ENCODE assay signal across 18 cellular contexts in the genomic region with DNA sequence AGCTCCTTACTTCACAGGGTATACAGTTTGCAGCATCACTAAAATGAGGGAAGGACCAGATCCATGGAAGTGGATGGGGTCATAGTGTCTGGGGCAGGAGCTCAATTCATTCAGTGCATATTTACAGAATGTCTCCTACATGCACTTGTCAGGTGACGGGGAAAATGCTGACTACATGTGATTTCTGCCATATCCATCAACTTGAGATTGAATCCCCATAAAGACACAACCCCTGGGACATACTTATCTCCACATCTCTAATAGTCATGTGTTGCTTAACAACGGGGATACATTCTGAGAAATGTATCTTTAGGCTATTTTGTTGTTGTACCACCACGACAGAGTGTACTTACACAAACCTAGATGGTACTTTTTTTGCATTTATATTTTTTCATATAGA. TPM values are rescaled to one million over a fixed set of nuclear protein-coding genes. Genes with fewer than 3 reads are reported as not detected.
DNase-seq lines count a peak whose midpoint lies in the region; ATAC-seq, FAIRE-seq and TF ChIP-seq lines count a peak whose summit lies in the region.
"Had no signal": no experiment of that assay in that cellular context is flagged by ENCODE, and none has a peak within 500 bp of the region (broad histone marks: within the 10 kb centered on the region; RNA-seq: fewer than 3 reads in every experiment).

No MANE protein-coding gene starts in this region.

- H4K8ac ChIP-seq in mesenchymal stem cell (ENCODE audit: low read length), result no peak overlapping the region

- H3K36me3 ChIP-seq in mesenchymal stem cell (ENCODE audit: control insufficient read depth in 1 of 2, insufficient read depth in 2 of 2, low read depth in 1 of 2, low read length in 2 of 2) (peaks cover 6 to 28% of the 10 kb centered on the region in 2 experiments), heart left ventricle (peaks cover 0 to 37% (median 33%) of the 10 kb centered on the region in 9 donors)

- no peak overlapping the region for H2AFZ ChIP-seq in mesenchymal stem cell (ENCODE audit: low read depth, low read length)

- intact Hi-C loops in CD4-positive, alpha-beta T cell (cut with DNase I, micrococcal nuclease), result no loop called here
- intact Hi-C loops in heart left ventricle (cut with DNase I), result no loop called here
- intact Hi-C loops in left colon (cut with DNase I, micrococcal nuclease), result no loop called here

- peaks cover 4% of the 10 kb centered on the region for H3K79me1 ChIP-seq in mesenchymal stem cell (replicated peaks; ENCODE audit: low read length, poor library complexity, severe bottlenecking)

- H2BK5ac ChIP-seq in mesenchymal stem cell (ENCODE audit: low read depth, low read length, poor library complexity, severe bottlenecking), result no peak overlapping the region

- ATAC-seq in A549 (no peak), T-helper 17 cell (no peak), heart left ventricle (no peak), left colon (no peak)
- ATAC-seq in CD4-positive, alpha-beta T cell (ENCODE audit: poor library complexity), result no peak

- H3K4ac ChIP-seq in mesenchymal stem cell (ENCODE audit: low read depth in 1 of 2, low read length in 2 of 2), result no peak overlapping the region

- no peak overlapping the region for H3K23ac ChIP-seq in mesenchymal stem cell (ENCODE audit: low read length in 2 of 2)

- H2BK15ac ChIP-seq in mesenchymal stem cell (ENCODE audit: low read depth, poor library complexity, severe bottlenecking), result no peak overlapping the region

- no peak overlapping the region for H3K14ac ChIP-seq in mesenchymal stem cell (ENCODE audit: low read length in 2 of 2)

- H3K4me3 ChIP-seq in A549 (no peak overlapping the region), mesenchymal stem cell (ENCODE audit: insufficient read depth in 1 of 2, low read depth in 1 of 2, low read length in 2 of 2) (no peak overlapping the region), heart left ventricle (no peak overlapping the region)
- H3K4me3 ChIP-seq: HAP-1 had no signal

- peaks cover 19% of the 10 kb centered on the region for H3K36me3 Mint-ChIP-seq in CD4-positive, alpha-beta T cell (ENCODE audit: low read depth)
- H3K36me3 Mint-ChIP-seq in T-helper 17 cell (ENCODE audit: low read depth), result no peaks in the 10 kb centered on the region

- POLR2A ChIA-PET in A549 (lab: Yijun Ruan, JAX), result no interaction called here
- POLR2A ChIA-PET in CD4-positive, alpha-beta T cell (lab: Charles Lee), result interaction anchor here (7.9 kb wide), 1 partner anchor 17 kb away, joined by 479 read pairs; the partner anchor contains the start of genes RWDD2B and USP16

- H3K27me3 ChIP-seq in CD4-positive, alpha-beta T cell (ENCODE audit: control insufficient read depth, insufficient read depth, low read length), result no peaks in the 10 kb centered on the region
- H3K27me3 ChIP-seq in mesenchymal stem cell (ENCODE audit: control insufficient read depth in 1 of 2, insufficient read depth in 1 of 2, low read length in 2 of 2) (no peaks in the 10 kb centered on the region), heart left ventricle (no peaks in the 10 kb centered on the region)

- no peak overlapping the region for H2AK5ac ChIP-seq in mesenchymal stem cell (ENCODE audit: low read length, severe bottlenecking)

- H3K4me2 ChIP-seq in A549 (no peak overlapping the region), mesenchymal stem cell (ENCODE audit: low read length, poor library complexity, severe bottlenecking) (no peak overlapping the region)
- H3K4me2 ChIP-seq: KMS-11 had no signal

- no peak overlapping the region for H4K91ac ChIP-seq in mesenchymal stem cell (ENCODE audit: low read length)

- H3K27me3 Mint-ChIP-seq in CD4-positive, alpha-beta T cell, result no peaks in the 10 kb centered on the region
- no peaks in the 10 kb centered on the region for H3K27me3 Mint-ChIP-seq in T-helper 17 cell
- H3K27me3 Mint-ChIP-seq: CD8-positive, alpha-beta memory T cell had no signal

- H3K27ac ChIP-seq in A549, result no peak overlapping the region
- no peak overlapping the region for H3K27ac ChIP-seq in CD4-positive, alpha-beta T cell (ENCODE audit: low read depth, low read length)
- H3K27ac ChIP-seq in mesenchymal stem cell (ENCODE audit: low read length, poor library complexity, severe bottlenecking), result no peak overlapping the region
- H3K27ac ChIP-seq in heart left ventricle, result no peak overlapping the region
- H3K27ac ChIP-seq: KMS-11 had no signal

- TF ChIP-seq POLR2A in A549 (IDR thresholded peaks at IDR 0.05; ENCODE audit: low read length) (no peak), heart left ventricle (IDR thresholded peaks at IDR 0.05) (no peak)

- no peak for TF ChIP-seq EP300 in A549 (IDR thresholded peaks at IDR 0.05)

- H2BK12ac ChIP-seq in mesenchymal stem cell (ENCODE audit: low read length in 2 of 2), result no peak overlapping the region

- TF ChIP-seq RAD21 in A549 (conservative IDR thresholded peaks at IDR 0.05 in 1 of 2, IDR thresholded peaks at IDR 0.05 in 1 of 2), result no peak

- peak overlapping the region; percentile 51 for H3K9ac ChIP-seq in mesenchymal stem cell (ENCODE audit: low read length)
- H3K9ac ChIP-seq: KMS-11 had no signal

- DNase-seq in A549 (ENCODE audit: low read depth in 1 of 2, low spot score in 1 of 2), result no peak
- DNase-seq in CD4-positive, alpha-beta T cell, result no peak
- DNase-seq in T-helper 17 cell, result no peak
- DNase-seq in mesenchymal stem cell, result no peak
- no peak for DNase-seq in HT-29 (ENCODE audit: low spot score)
- DNase-seq in heart left ventricle, result no peak
- no peak for DNase-seq in left colon
- DNase-seq in amniotic stem cell (lab: John Stamatoyannopoulos, UW), result no peak
- DNase-seq: Caco-2; CD8-positive, alpha-beta memory T cell; DND-41; GDM1 had no signal

- H3K27ac Mint-ChIP-seq in CD4-positive, alpha-beta T cell, result peak overlapping the region; percentile 51
- peak overlapping the region; percentile 21 for H3K27ac Mint-ChIP-seq in T-helper 17 cell
- H3K27ac Mint-ChIP-seq: CD14-positive monocyte had no signal

- FAIRE-seq in A549 (lab: Jason Lieb, UNC), result no peak
- FAIRE-seq: GM18507, H1 had no signal

- H3K9me3 Mint-ChIP-seq in CD4-positive, alpha-beta T cell, result no peaks in the 10 kb centered on the region
- H3K9me3 Mint-ChIP-seq: CD8-positive, alpha-beta memory T cell; HFFc6 had no signal

- H3K18ac ChIP-seq in mesenchymal stem cell (ENCODE audit: low read depth in 1 of 2, low read length in 2 of 2), result no peak overlapping the region

- TF ChIP-seq CTCF in A549 (IDR thresholded peaks at IDR 0.05), result no peak
- TF ChIP-seq CTCF in CD4-positive, alpha-beta T cell (IDR thresholded peaks at IDR 0.05), result no peak
- TF ChIP-seq CTCF in heart left ventricle (IDR thresholded peaks at IDR 0.05), result no peak

- CTCF ChIA-PET in A549 (lab: Yijun Ruan, JAX), result no interaction called here
- CTCF ChIA-PET in CD4-positive, alpha-beta T cell (lab: Charles Lee), result interaction anchor here (1.4 kb wide), 1 partner anchor 19 kb away, joined by 3 read pairs; no protein-coding TSS in a partner anchor

- 92% methylated on average over 3 of the region's 3 CpGs for WGBS in A549 (ENCODE audit: missing lambda C conversion rate)
- 94% methylated on average over 1 of the region's 3 CpGs for WGBS in mesenchymal stem cell
- 87 to 92% (median 91%) methylated on average over 3 of the region's 3 CpGs for WGBS in heart left ventricle, 4 donors

- H3K4me1 ChIP-seq in A549 (no peaks in the 10 kb centered on the region), mesenchymal stem cell (ENCODE audit: control insufficient read depth, insufficient read depth, low read depth, low read length) (peaks cover 3% of the 10 kb centered on the region), heart left ventricle (peaks cover 0 to 14% (median 7%) of the 10 kb centered on the region in 12 donors)
- H3K4me1 ChIP-seq: Caco-2 had no signal

- no peak overlapping the region for H2BK120ac ChIP-seq in mesenchymal stem cell (ENCODE audit: low read depth, low read length)

- H3K4me1 Mint-ChIP-seq in CD4-positive, alpha-beta T cell (ENCODE audit: low read depth), result peaks cover 13% of the 10 kb centered on the region
- peaks cover 4% of the 10 kb centered on the region for H3K4me1 Mint-ChIP-seq in T-helper 17 cell

- H3K4me3 Mint-ChIP-seq in CD4-positive, alpha-beta T cell, result no peak overlapping the region
- no peak overlapping the region for H3K4me3 Mint-ChIP-seq in T-helper 17 cell
- H3K4me3 Mint-ChIP-seq: CD14-positive monocyte, HFFc6 had no signal

- no peaks in the 10 kb centered on the region for H3K9me3 ChIP-seq in A549
- H3K9me3 ChIP-seq in CD4-positive, alpha-beta T cell (ENCODE audit: control insufficient read depth, low read length), result no peaks in the 10 kb centered on the region
- H3K9me3 ChIP-seq in T-helper 17 cell (ENCODE audit: control insufficient read depth, low read length, poor library complexity, severe bottlenecking), result no peaks in the 10 kb centered on the region
- H3K9me3 ChIP-seq in mesenchymal stem cell (ENCODE audit: control insufficient read depth, low read length), result no peaks in the 10 kb centered on the region
- H3K9me3 ChIP-seq in heart left ventricle, result no peaks in the 10 kb centered on the region
- H3K9me3 ChIP-seq: Caco-2, HAP-1 had no signal

RNA-seq across cellular contexts. Expression of gene RWDD2B, which starts 12.0 kb away (rescaled TPM):
- 17.7 and 25.4 TPM in 2 replicates for polyA plus RNA-seq in A549 (2011; rRNA removed)
- 5.9 and 6.0 TPM in 2 replicates for polyA plus RNA-seq in A549 (2012; cell fraction: cytosol; rRNA removed)
- 1.4 and 2.2 TPM in 2 replicates for polyA plus RNA-seq in A549 (2012; cell fraction: nucleus; rRNA removed)
- 15.7 to 17.4 TPM (median 16.0 TPM) in 3 replicates for polyA plus RNA-seq in A549 (2017; fragmentation: RNase III; extraction: RNeasy Plus Mini Kit Qiagen cat#74134 plus additional on column Dnase treatment)
- polyA minus RNA-seq in A549 (2011; rRNA and poly(A)+ RNA removed), result 5.7 and 5.8 TPM in 2 replicates
- 1 to 10 TPM; 1.4 TPM for total RNA-seq in CD4-positive, alpha-beta T cell
- 1 to 10 TPM; 4.1 to 4.7 TPM for total RNA-seq in T-helper 17 cell
- polyA plus RNA-seq in mesenchymal stem cell (2013, experiment 1 of 2), result 12.0 TPM
- polyA plus RNA-seq in mesenchymal stem cell (2013, experiment 2 of 2), result 12.3 TPM
- total RNA-seq in HT-29 (2014; rRNA removed; shearing (Covaris generic)), result 4.7 and 5.9 TPM in 2 replicates
- total RNA-seq in heart left ventricle, result 10 to 100 TPM; 10.6 to 22.4 (median 16.6) TPM
- 10 to 100 TPM; 10.0 to 16.6 TPM for polyA plus RNA-seq in heart left ventricle
- 1 to 10 TPM; 8.2 to 9.2 TPM for total RNA-seq in left colon
- total RNA-seq: H1 had no signal

RNA-seq across cellular contexts. Expression of gene LTN1, which starts 14.5 kb away (rescaled TPM):
- 12.3 and 13.9 TPM in 2 replicates for polyA plus RNA-seq in A549 (2011; rRNA removed)
- polyA plus RNA-seq in A549 (2012; cell fraction: cytosol; rRNA removed), result 1.3 and 1.5 TPM in 2 replicates
- 1.4 and 2.2 TPM in 2 replicates for polyA plus RNA-seq in A549 (2012; cell fraction: nucleus; rRNA removed)
- 6.6 to 7.0 TPM (median 6.9 TPM) in 3 replicates for polyA plus RNA-seq in A549 (2017; fragmentation: RNase III; extraction: RNeasy Plus Mini Kit Qiagen cat#74134 plus additional on column Dnase treatment)
- polyA minus RNA-seq in A549 (2011; rRNA and poly(A)+ RNA removed), result 17.4 and 17.8 TPM in 2 replicates
- total RNA-seq in CD4-positive, alpha-beta T cell, result 10 to 100 TPM; 23.6 to 24.3 TPM
- 10 to 100 TPM; 24.2 to 30.0 TPM for total RNA-seq in T-helper 17 cell
- 9.0 TPM for polyA plus RNA-seq in mesenchymal stem cell (2013, experiment 1 of 2)
- 9.5 TPM for polyA plus RNA-seq in mesenchymal stem cell (2013, experiment 2 of 2)
- 6.0 and 6.3 TPM in 2 replicates for total RNA-seq in HT-29 (2014; rRNA removed; shearing (Covaris generic))
- total RNA-seq in heart left ventricle, result 10 to 100 TPM; 11.1 to 20.3 (median 18.6) TPM
- 1 to 10 TPM; 3.4 to 8.0 TPM for polyA plus RNA-seq in heart left ventricle
- total RNA-seq in left colon, result 10 to 100 TPM; 25.9 to 28.5 TPM

RNA-seq across cellular contexts. Expression of gene USP16, which starts 17.3 kb away (rescaled TPM):
- polyA plus RNA-seq in A549 (2011; rRNA removed) (27.1 and 40.7 TPM in 2 replicates), A549 (2017; fragmentation: RNase III; extraction: RNeasy Plus Mini Kit Qiagen cat#74134 plus additional on column Dnase treatment) (23.6 to 27.0 TPM (median 26.5 TPM) in 3 replicates), heart left ventricle (10 to 100 TPM; 16.4 to 42.6 TPM)
- 5.9 and 6.5 TPM in 2 replicates for polyA plus RNA-seq in A549 (2012; cell fraction: cytosol; rRNA removed)
- polyA plus RNA-seq in A549 (2012; cell fraction: nucleus; rRNA removed), result 4.1 and 6.4 TPM in 2 replicates
- 9.5 and 11.1 TPM in 2 replicates for polyA minus RNA-seq in A549 (2011; rRNA and poly(A)+ RNA removed)
- total RNA-seq in CD4-positive, alpha-beta T cell, result 10 to 100 TPM; 79.7 to 81.7 TPM
- total RNA-seq in T-helper 17 cell (10 to 100 TPM; 65.5 to 75.3 TPM), heart left ventricle (10 to 100 TPM; 19.1 to 38.1 (median 32.4) TPM), left colon (10 to 100 TPM; 33.4 to 36.1 TPM)
- 32.7 TPM for polyA plus RNA-seq in mesenchymal stem cell (2013, experiment 1 of 2)
- 33.3 TPM for polyA plus RNA-seq in mesenchymal stem cell (2013, experiment 2 of 2)
- 6.5 and 9.1 TPM in 2 replicates for total RNA-seq in HT-29 (2014; rRNA removed; shearing (Covaris generic))
